Comparison of ENCODE assay signal across 8 cellular contexts in genomic region chr17:16381496-16381820, GRCh38. TPM values are rescaled to one million over a fixed set of nuclear protein-coding genes. Genes with fewer than 3 reads are reported as not detected.
A peak's percentile ranks its signal among the peaks of the same experiment; 100 is the strongest.
DNase-seq lines count a peak whose midpoint lies in the region; TF ChIP-seq lines count a peak whose summit lies in the region.

No MANE protein-coding gene starts in this region.

- DNase-seq in NCI-H748 treated with DMSO at 0.1 percent for 48 hours (lab: John Stamatoyannopoulos, UW) (peak; percentile 55), NCI-H748 (lab: John Stamatoyannopoulos, UW; ENCODE audit: unreplicated experiment) (no peak), MG63 (no peak), breast epithelium (ENCODE audit: low spot score in 2 of 2) (no peak), tibial artery (no peak), NCI-H146 treated with DMSO at 0.1 percent for 48 hours (lab: John Stamatoyannopoulos, UW; ENCODE audit: unreplicated experiment) (no peak), pons (ENCODE audit: low spot score) (no peak)

- no peaks in the 10 kb centered on the region for H3K9me3 ChIP-seq in MG63
- no peaks in the 10 kb centered on the region for H3K9me3 ChIP-seq in breast epithelium
- peaks cover 4% of the 10 kb centered on the region for H3K9me3 ChIP-seq in mesodermal cell (ENCODE audit: control insufficient read depth, low read length)
- H3K9me3 ChIP-seq in tibial artery = no peaks in the 10 kb centered on the region

- no peaks in the 10 kb centered on the region for H3K27me3 ChIP-seq in MG63
- no peaks in the 10 kb centered on the region for H3K27me3 ChIP-seq in breast epithelium
- H3K27me3 ChIP-seq in tibial artery = no peaks in the 10 kb centered on the region

- TF ChIP-seq CTCF in breast epithelium (IDR thresholded peaks at IDR 0.05) (no peak), tibial artery (IDR thresholded peaks at IDR 0.05) (no peak)

- H3K27ac ChIP-seq in breast epithelium = peak overlapping the region; percentile 89 to 96
- peak overlapping the region; percentile 100 for H3K27ac ChIP-seq in mesodermal cell (ENCODE audit: low read depth, low read length, severe bottlenecking)
- H3K27ac ChIP-seq in tibial artery = peak overlapping the region; percentile 88 to 92

- H3K36me3 ChIP-seq in MG63 (peaks cover 17% of the 10 kb centered on the region), breast epithelium (no peaks in the 10 kb centered on the region), mesodermal cell (ENCODE audit: control insufficient read depth, insufficient read depth, low read length) (peaks cover 23% of the 10 kb centered on the region), tibial artery (peaks cover 21 to 24% (median 22%) of the 10 kb centered on the region in 3 donors)

- H3K4me3 ChIP-seq in MG63 (peak overlapping the region; percentile 80), breast epithelium (peak overlapping the region; percentile 63 to 76 (median 69)), mesodermal cell (ENCODE audit: extremely low read depth, insufficient read depth, low read length, poor library complexity, severe bottlenecking) (peak overlapping the region; percentile 80), tibial artery (peak overlapping the region; percentile 74 to 77)

- WGBS in mesodermal cell (ENCODE audit: insufficient coverage in 2 of 2), 2 experiments = 6 to 9% methylated on average over 14 of the region's 14 CpGs

- intact Hi-C loops in breast epithelium (cut with DNase I; ENCODE audit: low total_unique reads) = no loop called here
- intact Hi-C loops in tibial artery (cut with DNase I; ENCODE audit: low total_unique reads) = no loop called here

- H3K4me1 ChIP-seq in breast epithelium (peaks cover 0 to 18% of the 10 kb centered on the region in 2 donors), mesodermal cell (ENCODE audit: control insufficient read depth, insufficient read depth, low read length, poor library complexity, severe bottlenecking) (peaks cover 9% of the 10 kb centered on the region), tibial artery (peaks cover 0 to 39% (median 29%) of the 10 kb centered on the region in 4 donors)

- no peak for TF ChIP-seq POLR2A in breast epithelium (IDR thresholded peaks at IDR 0.05)

RNA-seq across cellular contexts. Expression of gene UBB, which starts 0.6 kb away (rescaled TPM):
- 957 and 1,097 TPM in 2 replicates for total RNA-seq in MG63 (2014; rRNA removed; shearing (Covaris generic); ENCODE audit: low replicate concordance)
- 100 to 1,000 TPM; 735 to 835 (median 828) TPM for total RNA-seq in breast epithelium
- polyA plus RNA-seq in mesodermal cell (2013, experiment 1 of 2) = 2,450 TPM
- 2,331 TPM for polyA plus RNA-seq in mesodermal cell (2013, experiment 2 of 2)

RNA-seq across cellular contexts. Expression of gene CENPV, which starts 28.2 kb away (rescaled TPM):
- total RNA-seq in MG63 (2014; rRNA removed; shearing (Covaris generic); ENCODE audit: low replicate concordance) = 52.5 and 70.5 TPM in 2 replicates
- total RNA-seq in breast epithelium = 10 to 100 TPM in 2 of 3 donors, 1 to 10 TPM in 1; 4.3 to 25.9 (median 13.5) TPM
- polyA plus RNA-seq in mesodermal cell (2013, experiment 1 of 2) = 149 TPM
- 138 TPM for polyA plus RNA-seq in mesodermal cell (2013, experiment 2 of 2)

RNA-seq across cellular contexts. Expression of gene TRPV2, which starts 33.9 kb away (rescaled TPM):
- total RNA-seq in MG63 (2014; rRNA removed; shearing (Covaris generic); ENCODE audit: low replicate concordance) = 0.05 and 0.30 TPM in 2 replicates
- 10 to 100 TPM in 2 of 3 donors, 1 to 10 TPM in 1; 6.6 to 14.2 (median 11.3) TPM for total RNA-seq in breast epithelium
- 40.3 TPM for polyA plus RNA-seq in mesodermal cell (2013, experiment 1 of 2)
- polyA plus RNA-seq in mesodermal cell (2013, experiment 2 of 2) = 37.5 TPM
